Comparison of ENCODE assay signal across 18 cellular contexts in the genomic region with DNA sequence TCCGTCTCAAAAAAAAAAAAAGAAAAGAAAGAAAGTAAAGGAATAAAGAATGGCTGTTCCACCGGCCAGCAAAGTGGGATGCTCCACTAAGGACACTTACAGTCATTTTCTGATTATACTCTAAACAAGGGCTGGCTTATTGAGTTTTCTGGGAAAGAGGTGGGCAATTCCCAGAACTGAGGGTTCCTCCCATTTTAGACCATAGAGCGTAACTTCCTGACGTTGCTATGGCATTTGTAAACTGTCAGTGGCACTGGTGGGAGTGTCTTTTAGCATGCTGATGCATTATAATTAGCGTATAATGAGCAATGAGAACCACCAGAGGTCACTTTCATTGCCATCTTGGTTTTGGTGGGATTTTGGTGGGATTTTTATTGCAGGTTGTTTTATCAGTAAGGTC.
A peak's percentile ranks its signal among the peaks of the same experiment; 100 is the strongest.
DNase-seq lines count a peak whose midpoint lies in the region; ATAC-seq and FAIRE-seq lines count a peak whose summit lies in the region.
"Had no signal": no experiment of that assay in that cellular context is flagged by ENCODE, and none has a peak within 500 bp of the region (broad histone marks: within the 10 kb centered on the region; RNA-seq: fewer than 3 reads in every experiment).

No MANE protein-coding gene starts in this region.

- no peaks in the 10 kb centered on the region for H3K27me3 Mint-ChIP-seq in stimulated activated memory B cell treated with anti-CD40 and anti-IgM and Interleukin-4, amounts not matched to agents 10 μg/mL and 1 μg/mL and 100 μg/mL, for 72 hours
- H3K27me3 Mint-ChIP-seq: B cell; CD4-positive, alpha-beta T cell had no signal

- DNase-seq in HTR-8/SVneo (ENCODE audit: insufficient read length, low spot score) (no peak), OCI-M1 (lab: John Stamatoyannopoulos, UW) (peak; percentile 1), NCI-H2081 treated with DMSO at 0.1 percent for 48 hours (lab: John Stamatoyannopoulos, UW) (no peak), NCI-H1436 (lab: John Stamatoyannopoulos, UW) (no peak)
- DNase-seq: AML-193; Caco-2; Calu3; CD4-positive, alpha-beta T cell; CD8-positive, alpha-beta T cell; DMS79 treated with DMSO at 0.1 percent for 48 hours; GF-D8 had no signal

- no peak overlapping the region for H3K4me3 Mint-ChIP-seq in stimulated activated memory B cell treated with anti-CD40 and anti-IgM and Interleukin-4, amounts not matched to agents 10 μg/mL and 1 μg/mL and 100 μg/mL, for 72 hours
- H3K4me3 Mint-ChIP-seq: B cell; CD4-positive, alpha-beta T cell; CD8-positive, alpha-beta T cell had no signal

- peak; percentile 40 for FAIRE-seq in HTR-8/SVneo (lab: Jason Lieb, UNC)
- FAIRE-seq: A549, D721Med, G401.6, GM12891, GM19239 had no signal

- peaks cover 30% of the 10 kb centered on the region for H3K36me3 Mint-ChIP-seq in stimulated activated memory B cell treated with anti-CD40 and anti-IgM and Interleukin-4, amounts not matched to agents 10 μg/mL and 1 μg/mL and 100 μg/mL, for 72 hours

- no peaks in the 10 kb centered on the region for H3K9me3 Mint-ChIP-seq in stimulated activated memory B cell treated with anti-CD40 and anti-IgM and Interleukin-4, amounts not matched to agents 10 μg/mL and 1 μg/mL and 100 μg/mL, for 72 hours

- peak overlapping the region; percentile 67 for H3K27ac Mint-ChIP-seq in stimulated activated memory B cell treated with anti-CD40 and anti-IgM and Interleukin-4, amounts not matched to agents 10 μg/mL and 1 μg/mL and 100 μg/mL, for 72 hours
- H3K27ac Mint-ChIP-seq: B cell; CD4-positive, alpha-beta T cell; CD8-positive, alpha-beta T cell had no signal

- peaks cover 23% of the 10 kb centered on the region for H3K4me1 Mint-ChIP-seq in stimulated activated memory B cell treated with anti-CD40 and anti-IgM and Interleukin-4, amounts not matched to agents 10 μg/mL and 1 μg/mL and 100 μg/mL, for 72 hours

- ATAC-seq in stimulated activated memory B cell treated with anti-CD40 and anti-IgM and Interleukin-4, amounts not matched to agents 10 μg/mL and 1 μg/mL and 100 μg/mL, for 72 hours: no peak
- ATAC-seq: A549; CD8-positive, alpha-beta T cell had no signal
